Comparison of ENCODE assay signal across 14 cellular contexts in the genomic region with DNA sequence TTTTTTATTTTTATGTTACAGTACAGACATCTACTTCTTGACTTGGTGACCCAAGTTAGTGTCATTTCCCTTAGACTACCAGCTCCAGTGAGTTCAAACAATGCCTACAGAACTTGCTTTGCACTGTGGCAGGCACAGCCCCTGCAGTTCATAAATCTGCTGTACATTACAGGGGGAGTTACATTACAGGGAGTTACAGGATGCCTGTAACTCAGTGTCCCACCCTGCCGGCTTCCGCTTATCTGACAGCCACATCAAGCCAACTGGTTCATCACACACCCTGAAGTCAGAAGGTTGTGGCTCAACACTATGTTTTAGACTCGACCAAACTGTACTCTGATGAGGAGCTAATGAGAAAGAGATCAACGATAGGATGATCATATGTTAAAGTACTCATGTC. TPM values are rescaled to one million over a fixed set of nuclear protein-coding genes. Genes with fewer than 3 reads are reported as not detected.
A peak's percentile ranks its signal among the peaks of the same experiment; 100 is the strongest.
DNase-seq lines count a peak whose midpoint lies in the region; ATAC-seq and TF ChIP-seq lines count a peak whose summit lies in the region.
"Had no signal": no experiment of that assay in that cellular context is flagged by ENCODE, and none has a peak within 500 bp of the region (broad histone marks: within the 10 kb centered on the region; RNA-seq: fewer than 3 reads in every experiment).

No MANE protein-coding gene starts in this region.

- TF ChIP-seq CTCF in thyroid gland (IDR thresholded peaks at IDR 0.05), result no peak

- peak overlapping the region in 1 of 2 donors; percentile 6 for H3K4me3 Mint-ChIP-seq in activated T-cell treated with anti-CD3 and anti-CD28 coated beads, Interleukin-2, amount 50 U/mL, for 72 hours
- H3K4me3 Mint-ChIP-seq in naive thymus-derived CD4-positive, alpha-beta T cell, result peak overlapping the region; percentile 49 to 79 (median 62)

- H3K4me1 Mint-ChIP-seq in activated T-cell treated with anti-CD3 and anti-CD28 coated beads, Interleukin-2, amount 50 U/mL, for 72 hours (ENCODE audit: low read depth), result peaks cover 33% of the 10 kb centered on the region
- H3K4me1 Mint-ChIP-seq in naive thymus-derived CD4-positive, alpha-beta T cell, result peaks cover 22 to 57% (median 45%) of the 10 kb centered on the region in 7 donors

- no peak overlapping the region for H3K4me3 ChIP-seq in naive thymus-derived CD4-positive, alpha-beta T cell (ENCODE audit: low read length)
- no peak overlapping the region for H3K4me3 ChIP-seq in thyroid gland (replicated peaks in 1 of 3)

- H3K9me3 ChIP-seq in KOPT-K1 (ENCODE audit: insufficient read depth, low read length, poor library complexity, severe bottlenecking), result no peaks in the 10 kb centered on the region
- H3K9me3 ChIP-seq in naive thymus-derived CD4-positive, alpha-beta T cell (ENCODE audit: control insufficient read depth in 2 of 3, low read length in 3 of 3), result no peaks in the 10 kb centered on the region
- no peaks in the 10 kb centered on the region for H3K9me3 ChIP-seq in thyroid gland

- peaks cover 0 to 3% of the 10 kb centered on the region in 2 donors for H3K36me3 Mint-ChIP-seq in activated T-cell treated with anti-CD3 and anti-CD28 coated beads, Interleukin-2, amount 50 U/mL, for 72 hours (ENCODE audit: insufficient read depth in 2 of 2)
- H3K36me3 Mint-ChIP-seq in naive thymus-derived CD4-positive, alpha-beta T cell, result peaks cover 0 to 4% (median 0%) of the 10 kb centered on the region in 5 donors

- peaks cover 0 to 33% of the 10 kb centered on the region in 2 donors for H3K4me1 ChIP-seq in naive thymus-derived CD4-positive, alpha-beta T cell (ENCODE audit: control insufficient read depth in 2 of 2, insufficient read depth in 2 of 2, low read length in 2 of 2)
- H3K4me1 ChIP-seq in thyroid gland, result no peaks in the 10 kb centered on the region

- H3K27ac ChIP-seq in KOPT-K1 (ENCODE audit: low read depth, low read length, poor library complexity, severe bottlenecking) (peak overlapping the region; percentile 41), thyroid gland (no peak overlapping the region)
- no peak overlapping the region for H3K27ac ChIP-seq in naive thymus-derived CD4-positive, alpha-beta T cell (ENCODE audit: low read depth, low read length)

- WGBS in thyroid gland, 2 donors, result 85 to 88% methylated on average over 4 of the region's 4 CpGs

- no peak overlapping the region for H3K27ac Mint-ChIP-seq in activated T-cell treated with anti-CD3 and anti-CD28 coated beads, Interleukin-2, amount 50 U/mL, for 72 hours
- peak overlapping the region; percentile 62 to 84 (median 78) for H3K27ac Mint-ChIP-seq in naive thymus-derived CD4-positive, alpha-beta T cell

- POLR2A ChIA-PET in naive thymus-derived CD4-positive, alpha-beta T cell (lab: Charles Lee), result no interaction called here

- H3K27me3 Mint-ChIP-seq in activated T-cell treated with anti-CD3 and anti-CD28 coated beads, Interleukin-2, amount 50 U/mL, for 72 hours (ENCODE audit: low read depth), result peaks cover 2% of the 10 kb centered on the region
- peaks cover 0 to 12% (median 0%) of the 10 kb centered on the region in 5 donors for H3K27me3 Mint-ChIP-seq in naive thymus-derived CD4-positive, alpha-beta T cell

- no peak for TF ChIP-seq POLR2A in thyroid gland (IDR thresholded peaks at IDR 0.05)

- CTCF ChIA-PET in naive thymus-derived CD4-positive, alpha-beta T cell (lab: Charles Lee), result interaction anchor here (0.8 kb wide), 1 partner anchor 202 kb away, joined by 3 read pairs; no protein-coding TSS in a partner anchor

- DNase-seq in activated gamma-delta T cell treated with Interleukin-2 at 50 U/mL for 16 hours, result peak; percentile 26
- no peak for DNase-seq in activated gamma-delta T cell (lab: John Stamatoyannopoulos, UW)
- DNase-seq in activated T-cell treated with anti-CD3 and anti-CD28 coated beads, Interleukin-2, amount 50 U/mL, for 72 hours, result peak in 1 of 2 donors; percentile 4
- peak in 7 of 9 donors; percentile 29 to 73 (median 56) for DNase-seq in naive thymus-derived CD4-positive, alpha-beta T cell
- DNase-seq in thyroid gland, result no peak
- no peak for DNase-seq in cortex of kidney (lab: John Stamatoyannopoulos, UW)
- DNase-seq: DMS 273 treated with DMSO at 0.1 percent for 48 hours, H7, Karpas-422, MM.1S, NCI-H1105, NCI-H187, PC-3 had no signal

- H3K27me3 ChIP-seq in naive thymus-derived CD4-positive, alpha-beta T cell (ENCODE audit: control insufficient read depth in 2 of 2, insufficient read depth in 2 of 2, low read length in 2 of 2), result no peaks in the 10 kb centered on the region
- H3K27me3 ChIP-seq in thyroid gland, result no peaks in the 10 kb centered on the region

- no peaks in the 10 kb centered on the region for H3K36me3 ChIP-seq in KOPT-K1 (ENCODE audit: insufficient read depth, low read length)
- H3K36me3 ChIP-seq in naive thymus-derived CD4-positive, alpha-beta T cell (ENCODE audit: control insufficient read depth in 2 of 3, insufficient read depth in 3 of 3, low read length in 3 of 3), result no peaks in the 10 kb centered on the region
- no peaks in the 10 kb centered on the region for H3K36me3 ChIP-seq in thyroid gland

- peak; percentile 41 to 52 for ATAC-seq in activated T-cell treated with anti-CD3 and anti-CD28 coated beads, Interleukin-2, amount 50 U/mL, for 72 hours (replicated peaks in 1 of 2)
- peak; percentile 79 for ATAC-seq in naive thymus-derived CD4-positive, alpha-beta T cell
- ATAC-seq: PC-3 had no signal

- H3K9me3 Mint-ChIP-seq in activated T-cell treated with anti-CD3 and anti-CD28 coated beads, Interleukin-2, amount 50 U/mL, for 72 hours, result no peaks in the 10 kb centered on the region
- peaks cover 0 to 5% (median 0%) of the 10 kb centered on the region in 11 donors for H3K9me3 Mint-ChIP-seq in naive thymus-derived CD4-positive, alpha-beta T cell

- intact Hi-C loops in naive thymus-derived CD4-positive, alpha-beta T cell (cut with micrococcal nuclease), result loop anchor here (5.0 to 10.0 kb wide), 4 partner anchors 133 to 175 kb away; no protein-coding TSS in a partner anchor
- intact Hi-C loops in thyroid gland (cut with DNase I), result loop anchor here (10.0 kb wide), 1 partner anchor 77 kb away; no protein-coding TSS in a partner anchor

RNA-seq across cellular contexts. Expression of gene NPAS2, which starts 7.8 kb away (rescaled TPM):
- total RNA-seq in activated T-cell treated with anti-CD3 and anti-CD28 coated beads, Interleukin-2, amount 50 U/mL, for 72 hours, result 1 to 10 TPM; 4.8 to 8.4 TPM
- 10 to 100 TPM in 2 of 5 experiments, 1 to 10 TPM in 3; 2.7 to 15.0 (median 8.9) TPM for total RNA-seq in naive thymus-derived CD4-positive, alpha-beta T cell
- polyA plus RNA-seq in naive thymus-derived CD4-positive, alpha-beta T cell, result 1 to 10 TPM; 1.2 to 8.3 TPM
- 10 to 100 TPM; 12.7 to 22.8 (median 16.1) TPM for total RNA-seq in thyroid gland

Comparison
In these comparisons a context has a peak if more than half of its experiments do, and no peak if none do; other contexts are left out.
1. DNase-seq: peak in activated gamma-delta T cell treated with Interleukin-2 at 50 U/mL for 16 hours (single experiment) and naive thymus-derived CD4-positive, alpha-beta T cell (7 of 9); none in activated gamma-delta T cell (single experiment), thyroid gland (0 of 2) and cortex of kidney (single experiment).